9 cellular contexts compared by ENCODE assay signal in genomic region chr10:110857265-110858158, GRCh38. TPM values are rescaled to one million over a fixed set of nuclear protein-coding genes. Genes with fewer than 3 reads are reported as not detected.
DNase-seq lines count a peak whose midpoint lies in the region; ATAC-seq, FAIRE-seq and TF ChIP-seq lines count a peak whose summit lies in the region.
"Had no signal": no experiment of that assay in that cellular context is flagged by ENCODE, and none has a peak within 500 bp of the region (broad histone marks: within the 10 kb centered on the region; RNA-seq: fewer than 3 reads in every experiment).

No MANE protein-coding gene starts in this region.

- POLR2A ChIA-PET in SK-N-SH (lab: Yijun Ruan, JAX) = interaction anchor here (1.1 to 1.3 kb wide), 3 partner anchors 11 to 22 kb away, joined by 3 to 4 read pairs (median 4); partner anchors contain the start of gene PDCD4

- no peak for FAIRE-seq in small intestine (lab: Jason Lieb, UNC)
- FAIRE-seq: A204.1 had no signal

- peak overlapping the region in 1 of 2 experiments; percentile 71; a peak in 1 of 4 replicates for H3K27ac ChIP-seq in SK-N-SH (ENCODE audit: low read depth in 2 of 2, low read length in 1 of 2)
- H3K27ac ChIP-seq in small intestine (ENCODE audit: low read depth in 1 of 2, low read length in 1 of 2) = peak overlapping the region; percentile 86 to 95
- no peak overlapping the region for H3K27ac ChIP-seq in aorta (ENCODE audit: low read depth in 1 of 2, low read length in 2 of 2)

- CTCF ChIA-PET in SK-N-SH (lab: Yijun Ruan, JAX) = interaction anchor here (0.8 to 1.4 kb wide), 8 partner anchors 9 to 249 kb away, joined by 3 to 5 read pairs (median 3); no protein-coding TSS in a partner anchor

- DNase-seq in NCI-H2081 (lab: John Stamatoyannopoulos, UW) (peak; percentile 17 to 43), NCI-H2081 treated with DMSO at 0.1 percent for 48 hours (lab: John Stamatoyannopoulos, UW) (no peak), SK-N-SH (no peak), fibroblast of villous mesenchyme (ENCODE audit: low read depth) (peak; percentile 96), small intestine (peak; percentile 98), aorta (no peak), HAP-1 (ENCODE audit: low spot score in 2 of 2) (no peak)

- TF ChIP-seq RAD21 in SK-N-SH (IDR thresholded peaks at IDR 0.05; ENCODE audit: low read length) = no peak

- no peak overlapping the region for H3K4me3 ChIP-seq in SK-N-SH (ENCODE audit: low read depth in 2 of 2, low read length in 1 of 2)
- H3K4me3 ChIP-seq in fibroblast of villous mesenchyme (ENCODE audit: low read depth, low read length) = peak overlapping the region; percentile 10
- no peak overlapping the region for H3K4me3 ChIP-seq in small intestine (ENCODE audit: low read depth in 1 of 2, low read length in 2 of 2)
- no peak overlapping the region for H3K4me3 ChIP-seq in aorta (ENCODE audit: low read length in 2 of 2)
- no peak overlapping the region for H3K4me3 ChIP-seq in HAP-1

- no peak overlapping the region for H2AFZ ChIP-seq in SK-N-SH (ENCODE audit: low read depth)

- in situ Hi-C loops in HAP-1 (cut with MboI; ENCODE audit: low sequenced_read_pairs) = no loop called here

- H3K4me1 ChIP-seq in SK-N-SH (ENCODE audit: control insufficient read depth in 1 of 2, insufficient read depth in 2 of 2, low read depth in 1 of 2, low read length in 1 of 2) (peaks cover 0 to 36% of the 10 kb centered on the region in 2 experiments; a peak in 2 of 4 replicates), small intestine (ENCODE audit: control insufficient read depth in 2 of 2, insufficient read depth in 1 of 2, low read depth in 1 of 2, low read length in 1 of 2) (peaks cover 18 to 36% of the 10 kb centered on the region in 2 donors), aorta (ENCODE audit: control insufficient read depth in 1 of 2, insufficient read depth in 2 of 2, low read length in 2 of 2) (peaks cover 0 to 3% of the 10 kb centered on the region in 2 donors), HAP-1 (no peaks in the 10 kb centered on the region)

- no peaks in the 10 kb centered on the region for H3K27me3 ChIP-seq in SK-N-SH (ENCODE audit: insufficient read depth)
- H3K27me3 ChIP-seq in small intestine (ENCODE audit: control insufficient read depth in 2 of 2, insufficient read depth in 2 of 2, low read length in 2 of 2) = no peaks in the 10 kb centered on the region
- no peaks in the 10 kb centered on the region for H3K27me3 ChIP-seq in aorta (ENCODE audit: control insufficient read depth in 1 of 2, insufficient read depth in 2 of 2, low read length in 1 of 2)
- no peaks in the 10 kb centered on the region for H3K27me3 ChIP-seq in HAP-1 (ENCODE audit: low read depth)

- no peaks in the 10 kb centered on the region for H3K9me3 ChIP-seq in SK-N-SH
- H3K9me3 ChIP-seq in small intestine (ENCODE audit: control insufficient read depth, low read depth) = no peaks in the 10 kb centered on the region
- H3K9me3 ChIP-seq in aorta (ENCODE audit: control insufficient read depth, low read length) = no peaks in the 10 kb centered on the region
- H3K9me3 ChIP-seq in HAP-1 = no peaks in the 10 kb centered on the region

- intact Hi-C loops in aorta (cut with DNase I) = no loop called here

- H3F3A ChIP-seq in SK-N-SH (replicated peaks; ENCODE audit: insufficient read depth) = no peaks in the 10 kb centered on the region

- ATAC-seq in HG03469 (IDR thresholded peaks at IDR 0.05; ENCODE audit: unreplicated experiment) (peak; percentile 26), aorta (ENCODE audit: low FRiP score) (no peak)

- TF ChIP-seq CTCF in SK-N-SH (IDR thresholded peaks at IDR 0.05) (no peak), fibroblast of villous mesenchyme (IDR thresholded peaks at IDR 0.05; ENCODE audit: insufficient read depth, low read depth, low read length) (peak; percentile 1)

- no peaks in the 10 kb centered on the region for H3K9me2 ChIP-seq in SK-N-SH

- no peak overlapping the region for H3K4me2 ChIP-seq in SK-N-SH

- H4K20me1 ChIP-seq in SK-N-SH (ENCODE audit: insufficient read depth) = no peaks in the 10 kb centered on the region

- 69% methylated on average over 9 of the region's 12 CpGs for WGBS in SK-N-SH (ENCODE audit: low lambda C conversion rate)
- 8 to 41% (median 23%) methylated on average over 12 of the region's 12 CpGs for WGBS in small intestine, 3 donors
- WGBS in aorta, 2 donors = 28 to 31% methylated on average over 12 of the region's 12 CpGs

- H3K36me3 ChIP-seq in SK-N-SH (replicated peaks in 1 of 2; ENCODE audit: control insufficient read depth in 1 of 2, insufficient read depth in 2 of 2, low read length in 1 of 2) = no peaks in the 10 kb centered on the region
- H3K36me3 ChIP-seq in small intestine (ENCODE audit: control insufficient read depth in 2 of 2, insufficient read depth in 2 of 2, low read length in 2 of 2) = no peaks in the 10 kb centered on the region
- no peaks in the 10 kb centered on the region for H3K36me3 ChIP-seq in aorta (ENCODE audit: control insufficient read depth in 1 of 2, insufficient read depth in 2 of 2, low read length in 1 of 2)
- no peaks in the 10 kb centered on the region for H3K36me3 ChIP-seq in HAP-1 (replicated peaks)

- no peaks in the 10 kb centered on the region for H3K79me2 ChIP-seq in SK-N-SH (ENCODE audit: insufficient read depth)

- no peak overlapping the region for H3K9ac ChIP-seq in SK-N-SH

- no peak for TF ChIP-seq EP300 in SK-N-SH (IDR thresholded peaks at IDR 0.05; ENCODE audit: borderline replicate concordance in 1 of 2, low read depth in 1 of 2, low read length in 1 of 2)

TF ChIP-seq in SK-N-SH, 30 proteins besides CTCF, POLR2A, EP300 and RAD21:
- no peak for TF ChIP-seq TCF12 (IDR thresholded peaks at IDR 0.05)
- no peak for TF ChIP-seq POLR2AphosphoS5 (IDR thresholded peaks at IDR 0.05; ENCODE audit: low read depth, low read length)
- peak; percentile 78 for TF ChIP-seq GATA2 (CRISPR knock-in tag; IDR thresholded peaks at IDR 0.05)
TF ChIP-seq in SK-N-SH: peak in this region for 1.

RNA-seq across cellular contexts. Expression of gene PDCD4, which starts 14.2 kb away (rescaled TPM):
- polyA plus RNA-seq in SK-N-SH (2012; rRNA removed) (23.3 and 31.1 TPM in 2 replicates), small intestine (100 to 1,000 TPM; 111 to 309 (median 124) TPM), aorta (10 to 100 TPM; 46.6 to 89.7 TPM)
- polyA plus RNA-seq in SK-N-SH (2012; cell fraction: cytosol; rRNA removed) = 33.5 and 54.6 TPM in 2 replicates
- 6.9 and 18.3 TPM in 2 replicates for polyA plus RNA-seq in SK-N-SH (2012; cell fraction: nucleus; rRNA removed)
- total RNA-seq in fibroblast of villous mesenchyme (18.4 and 35.8 TPM in 2 replicates), aorta (100 to 1,000 TPM in 1 of 2 donors, 10 to 100 TPM in 1; 67.5 to 124 TPM)

Comparison
In these comparisons a context has a peak if more than half of its experiments do, and no peak if none do; other contexts are left out.
1. DNase-seq: peak in NCI-H2081 (2 of 2), fibroblast of villous mesenchyme (single experiment) and small intestine (single experiment); none in NCI-H2081 treated with DMSO at 0.1 percent for 48 hours (single experiment), SK-N-SH (single experiment), aorta (0 of 2) and HAP-1 (0 of 2).
2. H3K27ac ChIP-seq: peak in small intestine (2 of 2); none in aorta (0 of 2).